1 cellular context compared by ENCODE assay signal in genomic region chr6:29965873-29966601, GRCh38.
A peak's percentile ranks its signal among the peaks of the same experiment; 100 is the strongest.
TF ChIP-seq lines count a peak whose summit lies in the region.

No MANE protein-coding gene starts in this region.

TF ChIP-seq in HepG2, 621 proteins besides CTCF, POLR2A, EP300 and RAD21 (continued from another document):
- TF ChIP-seq PATZ1 (CRISPR knock-in tag; IDR thresholded peaks at IDR 0.05): peak; percentile 63; the same call in 1 of the 2 replicates
- peak; percentile 93 for TF ChIP-seq HIC2 (CRISPR knock-in tag; IDR thresholded peaks at IDR 0.05; ENCODE audit: low read depth)
- TF ChIP-seq ZNF280D (CRISPR knock-in tag; IDR thresholded peaks at IDR 0.05): 0 out of 2 replicates have a peak, but pooled peaks have one; percentile 73
- TF ChIP-seq ISL2 (CRISPR knock-in tag; IDR thresholded peaks at IDR 0.05): peak; percentile 80
- peak; percentile 65 to 80; a peak in 3 of 4 replicates for TF ChIP-seq HMGXB4 (CRISPR knock-in tag; IDR thresholded peaks at IDR 0.05; ENCODE audit: borderline replicate concordance in 1 of 2, low read depth in 1 of 2)
- TF ChIP-seq STAT6 (CRISPR knock-in tag; IDR thresholded peaks at IDR 0.05; ENCODE audit: borderline replicate concordance): 0 out of 2 replicates have a peak, but pooled peaks have one; percentile 71
- TF ChIP-seq KLF16 (CRISPR knock-in tag; IDR thresholded peaks at IDR 0.05): 0 out of 4 replicates have a peak, but pooled peaks of 1 of the 2 experiments have one; percentile 26
- 0 out of 2 replicates have a peak, but pooled peaks have one; percentile 2 for TF ChIP-seq KAT7 (CRISPR knock-in tag; IDR thresholded peaks at IDR 0.05; ENCODE audit: borderline replicate concordance)
- peak; percentile 96 for TF ChIP-seq TCF7 (IDR thresholded peaks at IDR 0.05; ENCODE audit: low read depth)
- 0 out of 2 replicates have a peak, but pooled peaks have one; percentile 14 for TF ChIP-seq SNAPC2 (CRISPR knock-in tag; IDR thresholded peaks at IDR 0.05)
- TF ChIP-seq SAP130 (CRISPR knock-in tag; IDR thresholded peaks at IDR 0.05; ENCODE audit: low read depth): peak; percentile 81
- no peak for TF ChIP-seq ZNF740 (CRISPR knock-in tag; IDR thresholded peaks at IDR 0.05)
- TF ChIP-seq ZNF615 (CRISPR knock-in tag; IDR thresholded peaks at IDR 0.05; ENCODE audit: borderline replicate concordance): no peak
- TF ChIP-seq MIER3 (CRISPR knock-in tag; IDR thresholded peaks at IDR 0.05; ENCODE audit: borderline replicate concordance): no peak; the same call in 1 of the 2 replicates
- peak; percentile 84 for TF ChIP-seq MED1 (CRISPR knock-in tag; IDR thresholded peaks at IDR 0.05)
- TF ChIP-seq MAFG (CRISPR knock-in tag; IDR thresholded peaks at IDR 0.05): 0 out of 2 replicates have a peak, but pooled peaks have one; percentile 21
- TF ChIP-seq NCOA5 (CRISPR knock-in tag; IDR thresholded peaks at IDR 0.05): no peak
- TF ChIP-seq ZNF3 (CRISPR knock-in tag; IDR thresholded peaks at IDR 0.05): 0 out of 2 replicates have a peak, but pooled peaks have one; percentile 23
- no peak for TF ChIP-seq KLF6 (CRISPR knock-in tag; IDR thresholded peaks at IDR 0.05)
- peak; percentile 40 for TF ChIP-seq U2AF1 (optimal IDR thresholded peaks at IDR 0.05; ENCODE audit: low read depth, low read length)
- TF ChIP-seq XRCC5 (optimal IDR thresholded peaks at IDR 0.05; ENCODE audit: low read length): peak; percentile 54
- no peak for TF ChIP-seq CREB1 (IDR thresholded peaks at IDR 0.05)
- peak; percentile 46 for TF ChIP-seq CREB1 (CRISPR knock-in tag; IDR thresholded peaks at IDR 0.05)
- no peak for TF ChIP-seq SOX13 (IDR thresholded peaks at IDR 0.05)
- peak in 1 of 2 experiments; percentile 66; a peak in 2 of 4 replicates for TF ChIP-seq SOX13 (CRISPR knock-in tag; conservative IDR thresholded peaks at IDR 0.05 in 1 of 2, IDR thresholded peaks at IDR 0.05 in 1 of 2)
- no peak for TF ChIP-seq ZNF7 (CRISPR knock-in tag; IDR thresholded peaks at IDR 0.05)
- peak; percentile 36; the same call in 1 of the 2 replicates for TF ChIP-seq DMAP1 (CRISPR knock-in tag; IDR thresholded peaks at IDR 0.05)
- TF ChIP-seq MXD4 (CRISPR knock-in tag; IDR thresholded peaks at IDR 0.05): 0 out of 2 replicates have a peak, but pooled peaks have one; percentile 37
- peak; percentile 74 for TF ChIP-seq ZFX (CRISPR knock-in tag; IDR thresholded peaks at IDR 0.05; ENCODE audit: low read depth)
- peak; percentile 86 for TF ChIP-seq FOXP4 (CRISPR knock-in tag; IDR thresholded peaks at IDR 0.05)
- peak; percentile 53; the same call in 1 of the 2 replicates for TF ChIP-seq TAF1 (CRISPR knock-in tag; IDR thresholded peaks at IDR 0.05)
- TF ChIP-seq ZMYM4 (CRISPR knock-in tag; IDR thresholded peaks at IDR 0.05): peak; percentile 23; the same call in 1 of the 2 replicates
- TF ChIP-seq THAP11 (CRISPR knock-in tag; IDR thresholded peaks at IDR 0.05): peak; percentile 55
- TF ChIP-seq ZNF670 (CRISPR knock-in tag; IDR thresholded peaks at IDR 0.05; ENCODE audit: borderline replicate concordance): peak; percentile 70
- TF ChIP-seq ZNF501 (CRISPR knock-in tag; IDR thresholded peaks at IDR 0.05): 0 out of 2 replicates have a peak, but pooled peaks have one; percentile 21
